8 cellular contexts compared by ENCODE assay signal in genomic region chr22:49825436-49825835, GRCh38. TPM values are rescaled to one million over a fixed set of nuclear protein-coding genes. Genes with fewer than 3 reads are reported as not detected.
DNase-seq lines count a peak whose midpoint lies in the region; ATAC-seq and TF ChIP-seq lines count a peak whose summit lies in the region.

No MANE protein-coding gene starts in this region.

- peak overlapping the region; percentile 85 for H3K4me3 Mint-ChIP-seq in mesothelial cell of epicardium

- ATAC-seq in omental fat pad (ENCODE audit: low FRiP score), result no peak
- no peak for ATAC-seq in HG03565 (IDR thresholded peaks at IDR 0.05; ENCODE audit: unreplicated experiment)

- in situ Hi-C loops in ACHN (cut with HindIII; ENCODE audit: low pct_ligation_motif_present, low pct_unique_long_range_greater_than_20kb, low sequenced_read_pairs), result no loop called here

- DNase-seq in ACHN, result peak; percentile 60
- peak; percentile 49 for DNase-seq in HK-2 (ENCODE audit: unreplicated experiment)
- DNase-seq in astrocyte of the hippocampus (ENCODE audit: low read depth, low spot score), result peak; percentile 49
- DNase-seq in mesothelial cell of epicardium (ENCODE audit: low spot score in 2 of 2, unreplicated experiment in 2 of 2), result no peak
- no peak for DNase-seq in omental fat pad (ENCODE audit: low spot score)
- DNase-seq in NCI-H2029 treated with DMSO at 0.1 percent for 48 hours (lab: John Stamatoyannopoulos, UW), result no peak
- no peak for DNase-seq in 8988T

- peaks cover 8% of the 10 kb centered on the region for H3K9me3 Mint-ChIP-seq in mesothelial cell of epicardium

- peaks cover 25% of the 10 kb centered on the region for H3K4me1 Mint-ChIP-seq in mesothelial cell of epicardium

- no peak for TF ChIP-seq CTCF in mesothelial cell of epicardium (IDR thresholded peaks at IDR 0.05; ENCODE audit: unreplicated experiment)
- no peak for TF ChIP-seq CTCF in omental fat pad (IDR thresholded peaks at IDR 0.05)

- H3K36me3 Mint-ChIP-seq in mesothelial cell of epicardium, result peaks cover 31% of the 10 kb centered on the region

- H3K27me3 Mint-ChIP-seq in mesothelial cell of epicardium (ENCODE audit: low read depth), result no peaks in the 10 kb centered on the region

- H3K27ac Mint-ChIP-seq in mesothelial cell of epicardium, result peak overlapping the region; percentile 93

RNA-seq across cellular contexts. Expression of gene BRD1, which starts 2.2 kb away (rescaled TPM):
- total RNA-seq in mesothelial cell of epicardium (60.3 to 65.0 TPM (median 64.1 TPM) in 3 replicates), omental fat pad (10 to 100 TPM; 21.0 to 57.3 (median 33.8) TPM)

RNA-seq across cellular contexts. Expression of gene ZBED4, which starts 28.2 kb away (rescaled TPM):
- total RNA-seq in mesothelial cell of epicardium (32.3 to 33.3 TPM (median 32.6 TPM) in 3 replicates), omental fat pad (10 to 100 TPM; 10.0 to 21.6 (median 11.4) TPM)

Comparison
In these comparisons a context has a peak if more than half of its experiments do, and no peak if none do; other contexts are left out.
1. DNase-seq: peak in ACHN (single experiment), HK-2 (single experiment) and astrocyte of the hippocampus (single experiment); none in mesothelial cell of epicardium (0 of 2), omental fat pad (single experiment), NCI-H2029 treated with DMSO at 0.1 percent for 48 hours (single experiment) and 8988T (single experiment).